ENCODE assay signal across 8 cellular contexts in genomic region chr1:248857201-248857600, GRCh38. TPM values are rescaled to one million over a fixed set of nuclear protein-coding genes. Genes with fewer than 3 reads are reported as not detected.
A peak's percentile ranks its signal among the peaks of the same experiment; 100 is the strongest.
DNase-seq lines count a peak whose midpoint lies in the region; ATAC-seq and TF ChIP-seq lines count a peak whose summit lies in the region.

No MANE protein-coding gene starts in this region.

- peak overlapping the region; percentile 90; the same call in 1 of the 2 replicates for H3K27ac ChIP-seq in HL-60 (replicated peaks)

- H3K36me3 Mint-ChIP-seq in activated naive CD8-positive, alpha-beta T cell treated with anti-CD3 and anti-CD28 coated beads, Interleukin-2, amount 50 U/mL, for 24 hours (ENCODE audit: low read depth) = peaks cover 29% of the 10 kb centered on the region
- peaks cover 6% of the 10 kb centered on the region for H3K36me3 Mint-ChIP-seq in mesothelial cell of epicardium

- no peaks in the 10 kb centered on the region for H3K9me3 ChIP-seq in BE2C

- H3K4me3 ChIP-seq in BE2C (ENCODE audit: low read depth, low read length) (peak overlapping the region; percentile 87), HL-60 (replicated peaks; ENCODE audit: insufficient read depth, low read length) (peak overlapping the region; percentile 55)

- peaks cover 18% of the 10 kb centered on the region for H3K36me3 ChIP-seq in BE2C

- H3K27me3 Mint-ChIP-seq in activated naive CD8-positive, alpha-beta T cell treated with anti-CD3 and anti-CD28 coated beads, Interleukin-2, amount 50 U/mL, for 24 hours = no peaks in the 10 kb centered on the region
- peaks cover 2% of the 10 kb centered on the region for H3K27me3 Mint-ChIP-seq in mesothelial cell of epicardium (ENCODE audit: low read depth)

- H3K9me3 Mint-ChIP-seq in activated naive CD8-positive, alpha-beta T cell treated with anti-CD3 and anti-CD28 coated beads, Interleukin-2, amount 50 U/mL, for 24 hours = no peaks in the 10 kb centered on the region
- no peaks in the 10 kb centered on the region for H3K9me3 Mint-ChIP-seq in mesothelial cell of epicardium

- no peak for DNase-seq in BE2C
- no peak for DNase-seq in HL-60 (ENCODE audit: low read depth in 1 of 2, low spot score in 1 of 2)
- no peak for DNase-seq in activated naive CD8-positive, alpha-beta T cell treated with anti-CD3 and anti-CD28 coated beads, Interleukin-2, amount 50 U/mL, for 24 hours
- no peak for DNase-seq in mesothelial cell of epicardium (ENCODE audit: low spot score in 2 of 2, unreplicated experiment in 2 of 2)
- no peak for DNase-seq in NCI-H748 (lab: John Stamatoyannopoulos, UW; ENCODE audit: unreplicated experiment)
- no peak for DNase-seq in foreskin melanocyte
- no peak for DNase-seq in AG08395 (ENCODE audit: low spot score)
- DNase-seq in germinal center (ENCODE audit: low spot score) = no peak

- no peaks in the 10 kb centered on the region for H3K4me1 ChIP-seq in BE2C

- H3K4me1 Mint-ChIP-seq in activated naive CD8-positive, alpha-beta T cell treated with anti-CD3 and anti-CD28 coated beads, Interleukin-2, amount 50 U/mL, for 24 hours = peaks cover 23% of the 10 kb centered on the region
- H3K4me1 Mint-ChIP-seq in mesothelial cell of epicardium = peaks cover 32% of the 10 kb centered on the region

- TF ChIP-seq CTCF in BE2C (IDR thresholded peaks at IDR 0.05; ENCODE audit: low read depth, low read length) (no peak), HL-60 (IDR thresholded peaks at IDR 0.05; ENCODE audit: insufficient read depth, low read length) (no peak), mesothelial cell of epicardium (IDR thresholded peaks at IDR 0.05; ENCODE audit: unreplicated experiment) (no peak)

- peak overlapping the region; percentile 97 for H3K27ac Mint-ChIP-seq in activated naive CD8-positive, alpha-beta T cell treated with anti-CD3 and anti-CD28 coated beads, Interleukin-2, amount 50 U/mL, for 24 hours
- peak overlapping the region; percentile 97 for H3K27ac Mint-ChIP-seq in mesothelial cell of epicardium

- no peak for ATAC-seq in activated naive CD8-positive, alpha-beta T cell treated with anti-CD3 and anti-CD28 coated beads, Interleukin-2, amount 50 U/mL, for 24 hours

- peak overlapping the region; percentile 95 for H3K4me3 Mint-ChIP-seq in activated naive CD8-positive, alpha-beta T cell treated with anti-CD3 and anti-CD28 coated beads, Interleukin-2, amount 50 U/mL, for 24 hours
- peak overlapping the region; percentile 82 for H3K4me3 Mint-ChIP-seq in mesothelial cell of epicardium

- H3K27me3 ChIP-seq in BE2C (no peaks in the 10 kb centered on the region), HL-60 (ENCODE audit: insufficient read depth, poor library complexity, severe bottlenecking) (no peaks in the 10 kb centered on the region)

RNA-seq across cellular contexts. Expression of gene ZNF692, which starts 1.7 kb away (rescaled TPM):
- polyA plus RNA-seq in BE2C (2012; ENCODE audit: insufficient read depth, insufficient read length, low read depth) = 68.6 TPM
- total RNA-seq in mesothelial cell of epicardium = 78.9 to 84.2 TPM (median 80.1 TPM) in 3 replicates

RNA-seq across cellular contexts. Expression of gene ZNF672, which starts 19.2 kb away (rescaled TPM):
- 26.8 TPM for polyA plus RNA-seq in BE2C (2012; ENCODE audit: insufficient read depth, insufficient read length, low read depth)
- total RNA-seq in mesothelial cell of epicardium = 36.1 to 40.9 TPM (median 38.2 TPM) in 3 replicates

RNA-seq across cellular contexts. Expression of gene SH3BP5L, which starts 31.5 kb away (rescaled TPM):
- 76.4 TPM for polyA plus RNA-seq in BE2C (2012; ENCODE audit: insufficient read depth, insufficient read length, low read depth)
- 24.9 to 26.9 TPM (median 26.2 TPM) in 3 replicates for total RNA-seq in mesothelial cell of epicardium

RNA-seq across cellular contexts. Expression of gene PGBD2, which starts 48.8 kb away (rescaled TPM):
- polyA plus RNA-seq in BE2C (2012; ENCODE audit: insufficient read depth, insufficient read length, low read depth) = 4.1 TPM
- 8.5 to 9.7 TPM (median 8.6 TPM) in 3 replicates for total RNA-seq in mesothelial cell of epicardium
